Comparison of ENCODE assay signal across 16 cellular contexts in the genomic region with DNA sequence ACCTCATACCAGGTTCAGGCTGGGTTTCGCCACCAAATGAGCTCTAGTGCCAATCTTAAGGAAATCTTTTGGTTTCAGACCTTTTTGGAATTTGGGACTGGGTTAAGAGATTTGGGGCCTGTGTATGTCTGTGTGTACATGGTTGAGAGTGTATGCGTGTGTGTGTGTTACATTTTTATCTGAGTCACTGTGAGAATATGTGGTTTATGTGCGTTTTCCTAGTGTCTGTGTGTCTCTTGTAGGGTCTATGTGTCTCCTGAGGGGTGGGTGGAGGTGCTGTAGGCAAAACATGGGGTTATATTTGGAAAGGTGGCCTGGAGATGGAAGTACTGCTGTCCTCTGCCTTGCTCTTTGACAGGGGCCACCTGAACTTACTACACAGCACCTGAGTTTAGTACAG. TPM values are rescaled to one million over a fixed set of nuclear protein-coding genes. Genes with fewer than 3 reads are reported as not detected.
DNase-seq lines count a peak whose midpoint lies in the region; ATAC-seq and TF ChIP-seq lines count a peak whose summit lies in the region.
"Had no signal": no experiment of that assay in that cellular context is flagged by ENCODE, and none has a peak within 500 bp of the region (broad histone marks: within the 10 kb centered on the region; RNA-seq: fewer than 3 reads in every experiment).

No MANE protein-coding gene starts in this region.

- no peak overlapping the region for H3K14ac ChIP-seq in IMR-90 (replicated peaks; ENCODE audit: low read depth, low read length)

- H3K9me3 Mint-ChIP-seq in nephron, result no peaks in the 10 kb centered on the region

- no peak overlapping the region for H3K9ac ChIP-seq in IMR-90 (ENCODE audit: low read depth, low read length)
- H3K9ac ChIP-seq: BLaER1 treated with 17β-estradiol and CSF1 and Interleukin-3, amounts not matched to agents 10 nM and 100 nM; KMS-11 had no signal

- peaks cover 16% of the 10 kb centered on the region for H3K27me3 Mint-ChIP-seq in nephron (ENCODE audit: low read depth)

- WGBS in IMR-90 (ENCODE audit: extremely low coverage in 2 of 2, insufficient read length in 1 of 2), 2 experiments, result no CpG with 5 or more reads among the region's 3 CpGs

- H3K9me1 ChIP-seq in IMR-90 (ENCODE audit: insufficient read depth, low read length), result no peaks in the 10 kb centered on the region

- H2AFZ ChIP-seq in IMR-90 (replicated peaks; ENCODE audit: low read length, poor library complexity), result no peak overlapping the region

- BruUV-seq in IMR-90 (replicated peaks; lab: Mats Ljungman, UMichigan), result no TSS peak

- H4K91ac ChIP-seq in IMR-90 (ENCODE audit: insufficient read depth, low read depth, low read length), result no peak overlapping the region

- H3K27ac Mint-ChIP-seq in nephron, result peak overlapping the region; percentile 9 to 78 (median 57)

- H4K5ac ChIP-seq in IMR-90 (ENCODE audit: low read depth, low read length), result no peak overlapping the region

- POLR2A ChIA-PET in IMR-90 (lab: Charles Lee; ENCODE audit: unreplicated experiment), result no interaction called here

- TF ChIP-seq POLR2A in IMR-90 (IDR thresholded peaks at IDR 0.05; ENCODE audit: low read depth, low read length), result no peak

- H3K4me1 Mint-ChIP-seq in nephron, result peaks cover 15% of the 10 kb centered on the region
- H3K4me1 Mint-ChIP-seq: CD4-positive, CD25-positive, alpha-beta regulatory T cell had no signal

- peaks cover under 1% of the 10 kb centered on the region; the same call in 1 of the 2 replicates for H3K27me3 ChIP-seq in IMR-90 (ENCODE audit: control insufficient read depth, insufficient read depth, low read length)
- H3K27me3 ChIP-seq: BLaER1 treated with 17β-estradiol and CSF1 and Interleukin-3, amounts not matched to agents 10 nM and 100 nM had no signal

- peaks cover 17% of the 10 kb centered on the region for H3K36me3 Mint-ChIP-seq in nephron (ENCODE audit: low read depth)

- H3K4me1 ChIP-seq in IMR-90 (ENCODE audit: control insufficient read depth, insufficient read depth, low read length), result peaks cover 4% of the 10 kb centered on the region; the same call in 1 of the 2 replicates

- no peak overlapping the region for H2BK15ac ChIP-seq in IMR-90 (ENCODE audit: low read depth, low read length)

- H3K4me2 ChIP-seq in IMR-90 (ENCODE audit: low read depth, low read length), result no peak overlapping the region
- H3K4me2 ChIP-seq: A549, KMS-11 had no signal

- CTCF ChIA-PET in IMR-90 (lab: Yijun Ruan, JAX), result no interaction called here

- H4K20me1 ChIP-seq in IMR-90 (ENCODE audit: insufficient read depth, low read length), result no peaks in the 10 kb centered on the region

- no peak overlapping the region for H3K18ac ChIP-seq in IMR-90 (ENCODE audit: low read depth, low read length)

- H3K27ac ChIP-seq in 22Rv1 (peak overlapping the region; percentile 40; the same call in 1 of the 2 replicates), IMR-90 (ENCODE audit: insufficient read depth, low read length) (no peak overlapping the region)
- H3K27ac ChIP-seq: A549; BLaER1 treated with 17β-estradiol and CSF1 and Interleukin-3, amounts not matched to agents 10 nM and 100 nM; KMS-11 had no signal

- no peaks in the 10 kb centered on the region for H3K9me3 ChIP-seq in IMR-90 (ENCODE audit: control insufficient read depth, insufficient read depth, low read length)
- H3K9me3 ChIP-seq: A549; BLaER1 treated with 17β-estradiol and CSF1 and Interleukin-3, amounts not matched to agents 10 nM and 100 nM had no signal

- intact Hi-C loops in IMR-90 (cut with micrococcal nuclease), result no loop called here

- in situ Hi-C loops in IMR-90 (cut with MboI; ENCODE audit: low sequenced_read_pairs), result no loop called here

- no peak overlapping the region for H2BK20ac ChIP-seq in IMR-90 (ENCODE audit: low read depth, low read length)

- no peak overlapping the region for H2BK120ac ChIP-seq in IMR-90 (ENCODE audit: low read depth, low read length)

- dilution Hi-C loops in IMR-90 (cut with HindIII; ENCODE audit: low sequenced_read_pairs, unreplicated experiment), result no loop called here

- no peak overlapping the region for H4K8ac ChIP-seq in IMR-90 (ENCODE audit: low read depth in 2 of 2, low read length in 2 of 2)

- H3K23ac ChIP-seq in IMR-90 (ENCODE audit: low read depth, low read length), result no peak overlapping the region

- no peak overlapping the region for H3K4me3 Mint-ChIP-seq in nephron
- H3K4me3 Mint-ChIP-seq: CD4-positive, CD25-positive, alpha-beta regulatory T cell had no signal

- H3K36me3 ChIP-seq in IMR-90 (ENCODE audit: control insufficient read depth, insufficient read depth, low read length), result peaks cover 2% of the 10 kb centered on the region; the same call in 1 of the 2 replicates

- no peak overlapping the region for H3K4ac ChIP-seq in IMR-90 (ENCODE audit: low read depth, low read length)

- peak; percentile 9 for DNase-seq in AG10803 (ENCODE audit: low read depth)
- DNase-seq in IMR-90, result peak; percentile 22
- DNase-seq in T-helper 2 cell, result no peak
- DNase-seq in DMS53 treated with DMSO at 0.1 percent for 48 hours (lab: John Stamatoyannopoulos, UW; ENCODE audit: unreplicated experiment), result no peak
- DNase-seq: AML-193; CD4-positive, CD25-positive, alpha-beta regulatory T cell; DMS 273 treated with DMSO at 0.1 percent for 48 hours; DMS79; GDM1 had no signal

- no peak overlapping the region for H2AK9ac ChIP-seq in IMR-90 (replicated peaks; ENCODE audit: low read depth, low read length, poor library complexity)

- H3K56ac ChIP-seq in IMR-90 (ENCODE audit: extremely low read depth, insufficient read depth, low read length), result no peak overlapping the region

- H3K4me3 ChIP-seq in AG10803 (ENCODE audit: low read length) (no peak overlapping the region), IMR-90 (ENCODE audit: insufficient read depth, low read depth, low read length) (no peak overlapping the region)
- H3K4me3 ChIP-seq: A549; BLaER1 treated with 17β-estradiol and CSF1 and Interleukin-3, amounts not matched to agents 10 nM and 100 nM had no signal

- H3K79me1 ChIP-seq in IMR-90 (ENCODE audit: low read depth in 1 of 2, low read length in 2 of 2), result no peaks in the 10 kb centered on the region

- no peak overlapping the region for H2AK5ac ChIP-seq in IMR-90 (ENCODE audit: low read depth, low read length)

- no peak overlapping the region for H2BK5ac ChIP-seq in IMR-90 (ENCODE audit: low read depth, low read length, poor library complexity, severe bottlenecking)

- TF ChIP-seq CTCF in 22Rv1 (IDR thresholded peaks at IDR 0.05), result no peak
- no peak for TF ChIP-seq CTCF in AG10803 (conservative IDR thresholded peaks at IDR 0.05; ENCODE audit: low read length)
- no peak for TF ChIP-seq CTCF in IMR-90 (conservative IDR thresholded peaks at IDR 0.05; ENCODE audit: low read depth, low read length)
- TF ChIP-seq CTCF in nephron (IDR thresholded peaks at IDR 0.05; ENCODE audit: unreplicated experiment in 3 of 3), result no peak

- ATAC-seq in IMR-90 (ENCODE audit: low read depth), result peak; percentile 51; the same call in 1 of the 2 replicates
- no peak for ATAC-seq in HG03039 (IDR thresholded peaks at IDR 0.05; ENCODE audit: unreplicated experiment)

- no peak for TF ChIP-seq RAD21 in IMR-90 (IDR thresholded peaks at IDR 0.05; ENCODE audit: low read length)

TF ChIP-seq in IMR-90, 13 proteins besides CTCF, POLR2A, EP300 and RAD21:
- TF ChIP-seq NFE2L2 (IDR thresholded peaks at IDR 0.05; ENCODE audit: low read depth, low read length) (no peak), BHLHE40 (IDR thresholded peaks at IDR 0.05; ENCODE audit: low read depth, low read length) (no peak)

RNA-seq across cellular contexts. Expression of a gene that starts 17.9 kb away (rescaled TPM):
- 12.5 and 18.3 TPM in 2 replicates for total RNA-seq in IMR-90 (2012; rRNA removed)
- polyA plus RNA-seq in IMR-90 (2012; rRNA removed), result 13.5 and 17.7 TPM in 2 replicates
- 10.0 and 16.4 TPM in 2 replicates for polyA plus RNA-seq in IMR-90 (2012; cell fraction: cytosol; rRNA removed)
- 8.3 and 11.2 TPM in 2 replicates for polyA plus RNA-seq in IMR-90 (2012; cell fraction: nucleus; rRNA removed; ENCODE audit: low replicate concordance)

RNA-seq across cellular contexts. Expression of a gene that starts 20.1 kb away (rescaled TPM):
- total RNA-seq in IMR-90 (2012; rRNA removed), result under 0.01 TPM in 1 of 2 replicates, not detected in the other
- polyA plus RNA-seq in IMR-90 (2012; rRNA removed), result 0.06 TPM in 1 of 2 replicates, not detected in the other
- 0.03 TPM in 1 of 2 replicates, not detected in the other for polyA plus RNA-seq in IMR-90 (2012; cell fraction: cytosol; rRNA removed)
- polyA plus RNA-seq in IMR-90 (2012; cell fraction: nucleus; rRNA removed; ENCODE audit: low replicate concordance), result 0.02 TPM in 2 replicates
- total RNA-seq: CD4-positive, CD25-positive, alpha-beta regulatory T cell had no signal
- polyA plus RNA-seq: AG04450; CD4-positive, CD25-positive, alpha-beta regulatory T cell had no signal

RNA-seq across cellular contexts. Expression of a gene that starts 40.6 kb away (rescaled TPM):
- under 0.01 TPM in 2 replicates for total RNA-seq in IMR-90 (2012; rRNA removed)
- 0.05 TPM in 1 of 2 replicates, not detected in the other for polyA plus RNA-seq in IMR-90 (2012; rRNA removed)
- polyA plus RNA-seq in IMR-90 (2012; cell fraction: cytosol; rRNA removed), result not detected in 2 replicates
- polyA plus RNA-seq in IMR-90 (2012; cell fraction: nucleus; rRNA removed; ENCODE audit: low replicate concordance), result not detected in 2 replicates

Comparison
In these comparisons a context has a peak if more than half of its experiments do, and no peak if none do; other contexts are left out.
1. DNase-seq: peak in AG10803 (single experiment) and IMR-90 (single experiment); none in T-helper 2 cell (0 of 5) and DMS53 treated with DMSO at 0.1 percent for 48 hours (single experiment).